In genomic region chr9:27491164-27491563, GRCh38 we compare ENCODE assay signal across 17 cellular contexts. TPM values are rescaled to one million over a fixed set of nuclear protein-coding genes. Genes with fewer than 3 reads are reported as not detected.
DNase-seq lines count a peak whose midpoint lies in the region; ATAC-seq, FAIRE-seq and TF ChIP-seq lines count a peak whose summit lies in the region.
"Had no signal": no experiment of that assay in that cellular context is flagged by ENCODE, and none has a peak within 500 bp of the region (broad histone marks: within the 10 kb centered on the region; RNA-seq: fewer than 3 reads in every experiment).

No MANE protein-coding gene starts in this region.

- peaks cover 4 to 9% of the 10 kb centered on the region in 2 donors for H3K36me3 Mint-ChIP-seq in CD14-positive monocyte

- FAIRE-seq in keratinocyte (lab: Jason Lieb, UNC) = no peak
- FAIRE-seq: D721Med had no signal

- TF ChIP-seq EP300 in suprapubic skin (IDR thresholded peaks at IDR 0.05) = no peak

- intact Hi-C loops in CD14-positive monocyte (cut with micrococcal nuclease) = loop anchor here in 1 of 2 donors (5.0 kb wide), 1 partner anchor 36 kb away; the partner anchor contains the start of gene MOB3B

- DNase-seq in CD14-positive monocyte (ENCODE audit: low spot score) (peak; percentile 53), RWPE2 (ENCODE audit: low spot score) (no peak), keratinocyte (ENCODE audit: low read depth, low spot score) (peak; percentile 17), suprapubic skin (ENCODE audit: low spot score in 2 of 2) (no peak), NCI-H82 (lab: John Stamatoyannopoulos, UW) (no peak), 8988T (no peak), NCI-H2171 (lab: John Stamatoyannopoulos, UW) (no peak)
- DNase-seq: activated effector memory CD4-positive, alpha-beta T cell treated with Interleukin-2 at 50 U/mL for 16 hours; aorta; NCI-H2081 treated with DMSO at 0.1 percent for 48 hours; stimulated activated CD4-positive, alpha-beta T cell treated with anti-CD3 and anti-CD28 coated beads, Interleukin-15, amount 100 ng/mL, for 24 hours; testis had no signal

- TF ChIP-seq CTCF in CD14-positive monocyte (IDR thresholded peaks at IDR 0.05) (no peak), RWPE2 (IDR thresholded peaks at IDR 0.05; ENCODE audit: poor library complexity, severe bottlenecking) (no peak), keratinocyte (optimal IDR thresholded peaks at IDR 0.05 in 1 of 3, IDR thresholded peaks at IDR 0.05 in 1 of 3, conservative IDR thresholded peaks at IDR 0.05 in 1 of 3; ENCODE audit: extremely low read depth in 1 of 3, insufficient read depth in 2 of 3, low read length in 3 of 3) (no peak), suprapubic skin (IDR thresholded peaks at IDR 0.05) (no peak)

- dilution Hi-C loops in keratinocyte (cut with MboI; ENCODE audit: extremely low pct_ligation_motif_present, low sequenced_read_pairs) = no loop called here

- H3K4me3 ChIP-seq in RWPE2 (ENCODE audit: severe bottlenecking) = no peak overlapping the region
- H3K4me3 ChIP-seq in keratinocyte (ENCODE audit: control insufficient read depth in 2 of 3, extremely low read depth in 1 of 3, insufficient read depth in 2 of 3, low read depth in 1 of 3, low read length in 3 of 3) = no peak overlapping the region
- H3K4me3 ChIP-seq in suprapubic skin = no peak overlapping the region
- H3K4me3 ChIP-seq: SJSA1, testis had no signal

- no peak for TF ChIP-seq POLR2A in suprapubic skin (IDR thresholded peaks at IDR 0.05)

- no peak overlapping the region for H3K4me3 Mint-ChIP-seq in CD14-positive monocyte
- H3K4me3 Mint-ChIP-seq: mesothelial cell of epicardium had no signal

- H3K9me3 Mint-ChIP-seq in CD14-positive monocyte = peaks cover 3 to 10% (median 4%) of the 10 kb centered on the region in 7 donors

- H3K27me3 Mint-ChIP-seq in CD14-positive monocyte (ENCODE audit: low read depth in 3 of 3) = no peaks in the 10 kb centered on the region

- H3K9ac ChIP-seq in keratinocyte (ENCODE audit: control insufficient read depth, extremely low read depth, insufficient read depth, low read length) = no peak overlapping the region

- peaks cover 35% of the 10 kb centered on the region for H3K4me1 ChIP-seq in RWPE2 (ENCODE audit: insufficient read depth, poor library complexity, severe bottlenecking)
- peaks cover 28% of the 10 kb centered on the region for H3K4me1 ChIP-seq in keratinocyte (ENCODE audit: control insufficient read depth, extremely low read depth, insufficient read depth, low read length)
- H3K4me1 ChIP-seq in suprapubic skin = peaks cover 12% of the 10 kb centered on the region
- H3K4me1 ChIP-seq: SJSA1 had no signal

- peaks cover 2% of the 10 kb centered on the region for H3K9me1 ChIP-seq in keratinocyte (ENCODE audit: control insufficient read depth, extremely low read depth, insufficient read depth, low read length)

- H3K9me3 ChIP-seq in RWPE2 (ENCODE audit: severe bottlenecking) = no peaks in the 10 kb centered on the region
- no peaks in the 10 kb centered on the region for H3K9me3 ChIP-seq in keratinocyte (ENCODE audit: control insufficient read depth, low read depth, low read length)
- no peaks in the 10 kb centered on the region for H3K9me3 ChIP-seq in suprapubic skin
- H3K9me3 ChIP-seq: SJSA1, testis had no signal

- no peak overlapping the region for H2AFZ ChIP-seq in keratinocyte (ENCODE audit: control insufficient read depth, low read length)

- H3K79me2 ChIP-seq in keratinocyte (ENCODE audit: control insufficient read depth, insufficient read depth, low read length) = peaks cover 41% of the 10 kb centered on the region

- 43% methylated on average over 1 of the region's 1 CpG for WGBS in suprapubic skin

- H3K27me3 ChIP-seq in RWPE2 (ENCODE audit: insufficient read depth, poor library complexity, severe bottlenecking) = no peaks in the 10 kb centered on the region
- H3K27me3 ChIP-seq in keratinocyte (ENCODE audit: control insufficient read depth, extremely low read depth, insufficient read depth, low read length) = no peaks in the 10 kb centered on the region
- no peaks in the 10 kb centered on the region for H3K27me3 ChIP-seq in suprapubic skin
- H3K27me3 ChIP-seq: SJSA1, testis had no signal

- H3K27ac ChIP-seq in RWPE2 (ENCODE audit: poor library complexity, severe bottlenecking) (peak overlapping the region; percentile 61), keratinocyte (ENCODE audit: control insufficient read depth, insufficient read depth, low read length) (no peak overlapping the region), suprapubic skin (no peak overlapping the region)
- H3K27ac ChIP-seq: SJSA1, testis had no signal

- H3K36me3 ChIP-seq in RWPE2 (ENCODE audit: low read depth) (peaks cover 4% of the 10 kb centered on the region; the same call in 1 of the 2 replicates), keratinocyte (ENCODE audit: control insufficient read depth in 2 of 2, extremely low read depth in 1 of 2, insufficient read depth in 2 of 2, low read length in 2 of 2) (peaks cover 0 to 3% of the 10 kb centered on the region in 2 experiments), suprapubic skin (no peaks in the 10 kb centered on the region)
- H3K36me3 ChIP-seq: SJSA1 had no signal

- peak overlapping the region; percentile 0 to 90 (median 60) for H3K27ac Mint-ChIP-seq in CD14-positive monocyte
- H3K27ac Mint-ChIP-seq: mesothelial cell of epicardium had no signal

- peaks cover 32% of the 10 kb centered on the region for H3K4me1 Mint-ChIP-seq in CD14-positive monocyte

- peak; percentile 40 for ATAC-seq in HG03378 (IDR thresholded peaks at IDR 0.05; ENCODE audit: unreplicated experiment)
- peak; percentile 59; the same call in 2 of the 3 replicates for ATAC-seq in RWPE2 (ENCODE audit: low read depth)

- no peak overlapping the region for H3K4me2 ChIP-seq in keratinocyte (ENCODE audit: control insufficient read depth, extremely low read depth, insufficient read depth, low read depth, low read length)

- no peaks in the 10 kb centered on the region for H4K20me1 ChIP-seq in keratinocyte (ENCODE audit: control insufficient read depth, extremely low read depth, insufficient read depth, low read length)

RNA-seq across cellular contexts. Expression of gene IFNK, which starts 32.9 kb away (rescaled TPM):
- polyA plus RNA-seq in CD14-positive monocyte = not detected
- 20.6 to 32.7 TPM (median 29.2 TPM) in 3 replicates for polyA plus RNA-seq in keratinocyte
- 26.2 TPM for polyA plus RNA-seq in keratinocyte (2011; ENCODE audit: low read depth)
- 27.6 and 38.7 TPM in 2 replicates for polyA plus RNA-seq in keratinocyte (2011; cell fraction: cytosol; rRNA removed)
- 19.8 and 29.8 TPM in 2 replicates for polyA plus RNA-seq in keratinocyte (2011; cell fraction: nucleus; rRNA removed)
- polyA plus RNA-seq in keratinocyte (2012; ENCODE audit: low replicate concordance) = 6.6 and 40.7 TPM in 2 replicates
- 1.7 to 6.6 TPM (median 2.7 TPM) in 3 replicates for polyA minus RNA-seq in keratinocyte
- polyA minus RNA-seq in keratinocyte (2011; cell fraction: cytosol; rRNA and poly(A)+ RNA removed) = 5.9 TPM
- 6.1 and 10.2 TPM in 2 replicates for polyA minus RNA-seq in keratinocyte (2011; cell fraction: nucleus; rRNA and poly(A)+ RNA removed)
- total RNA-seq in suprapubic skin = not detected
- total RNA-seq: aorta, dermis microvascular lymphatic vessel endothelial cell, mesothelial cell of epicardium, SJSA1, testis had no signal
- polyA plus RNA-seq: aorta had no signal

RNA-seq across cellular contexts. Expression of gene MOB3B, which starts 38.5 kb away (rescaled TPM):
- 1 to 10 TPM; 1.2 to 1.4 TPM for polyA plus RNA-seq in CD14-positive monocyte
- 32.6 to 40.8 TPM (median 35.3 TPM) in 3 replicates for polyA plus RNA-seq in keratinocyte
- 2.1 TPM for polyA plus RNA-seq in keratinocyte (2011; ENCODE audit: low read depth)
- 30.8 and 45.8 TPM in 2 replicates for polyA plus RNA-seq in keratinocyte (2011; cell fraction: cytosol; rRNA removed)
- 27.6 and 28.0 TPM in 2 replicates for polyA plus RNA-seq in keratinocyte (2011; cell fraction: nucleus; rRNA removed)
- polyA plus RNA-seq in keratinocyte (2012; ENCODE audit: low replicate concordance) = 3.6 and 27.5 TPM in 2 replicates
- 36.3 to 54.1 TPM (median 51.3 TPM) in 3 replicates for polyA minus RNA-seq in keratinocyte
- polyA minus RNA-seq in keratinocyte (2011; cell fraction: cytosol; rRNA and poly(A)+ RNA removed) = 40.1 TPM
- polyA minus RNA-seq in keratinocyte (2011; cell fraction: nucleus; rRNA and poly(A)+ RNA removed) = 25.1 and 43.9 TPM in 2 replicates
- total RNA-seq in suprapubic skin = 10 to 100 TPM in 2 of 4 donors, 1 to 10 TPM in 2; 8.2 to 21.5 (median 10.9) TPM
- total RNA-seq: SJSA1 had no signal

Comparison
In these comparisons a context has a peak if more than half of its experiments do, and no peak if none do; other contexts are left out.
1. DNase-seq: peak in CD14-positive monocyte (single experiment) and keratinocyte (single experiment); none in RWPE2 (single experiment), suprapubic skin (0 of 2), NCI-H82 (single experiment), 8988T (single experiment) and NCI-H2171 (single experiment).
2. RNA of gene IFNK, which starts 32.9 kb away (polyA plus RNA-seq): 6.6 to 40.7 TPM in keratinocyte; not detected in CD14-positive monocyte; every median in the first group is over 4 times any median in the second.